1 cellular context compared by ENCODE assay signal in the genomic region with DNA sequence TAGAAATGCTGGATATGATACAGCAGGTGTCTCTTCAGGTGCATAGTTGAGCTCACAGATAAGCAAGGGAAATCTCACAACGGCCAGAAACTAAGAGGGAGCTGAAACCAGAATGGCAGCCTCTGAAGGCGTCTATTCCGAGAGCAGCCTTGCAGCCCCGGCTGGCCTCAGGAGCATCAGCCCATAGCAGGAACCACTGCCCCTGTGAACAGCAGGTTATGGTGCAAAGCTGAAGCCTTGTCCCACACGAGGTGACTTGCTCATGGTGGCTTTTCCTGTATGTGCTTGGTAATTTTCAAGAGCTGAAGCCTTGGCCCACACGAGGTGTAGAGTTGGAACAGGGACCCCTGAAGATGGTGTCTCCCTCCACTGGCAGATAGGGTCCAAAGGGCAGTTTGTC.
TF ChIP-seq lines count a peak whose summit lies in the region.

No MANE protein-coding gene starts in this region.

TF ChIP-seq in IMR-90, 13 proteins besides CTCF, POLR2A, EP300 and RAD21 (continued from another document):
- TF ChIP-seq RFX5 (IDR thresholded peaks at IDR 0.05; ENCODE audit: low read depth, low read length): no peak
- TF ChIP-seq FOS (IDR thresholded peaks at IDR 0.05; ENCODE audit: low read depth, low read length): no peak
- no peak for TF ChIP-seq MAFK (IDR thresholded peaks at IDR 0.05; ENCODE audit: low read depth, low read length)
- no peak for TF ChIP-seq USF2 (IDR thresholded peaks at IDR 0.05; ENCODE audit: low read depth, low read length)
- no peak for TF ChIP-seq MXI1 (IDR thresholded peaks at IDR 0.05; ENCODE audit: borderline replicate concordance, low read depth, low read length)
- TF ChIP-seq SMC3 (IDR thresholded peaks at IDR 0.05; ENCODE audit: low read depth, low read length): no peak
- TF ChIP-seq NFE2L2 (IDR thresholded peaks at IDR 0.05; ENCODE audit: low read depth, low read length): no peak
